In genomic region chr1:115643219-115643618, GRCh38 we compare ENCODE assay signal across 8 cellular contexts. TPM values are rescaled to one million over a fixed set of nuclear protein-coding genes. Genes with fewer than 3 reads are reported as not detected.
DNase-seq lines count a peak whose midpoint lies in the region; TF ChIP-seq lines count a peak whose summit lies in the region.

No MANE protein-coding gene starts in this region.

- no peak overlapping the region; the same call in 1 of the 2 replicates for H2AFZ ChIP-seq in Loucy (ENCODE audit: low read length)

- peaks cover 38% of the 10 kb centered on the region for H3K4me1 Mint-ChIP-seq in nephron progenitor cell

- TF ChIP-seq CTCF in C4-2B (conservative IDR thresholded peaks at IDR 0.05), result no peak
- TF ChIP-seq CTCF in Loucy (conservative IDR thresholded peaks at IDR 0.05; ENCODE audit: low read length), result no peak
- no peak for TF ChIP-seq CTCF in dorsolateral prefrontal cortex (IDR thresholded peaks at IDR 0.05 in 54 of 56, conservative IDR thresholded peaks at IDR 0.05 in 2 of 56; ENCODE audit: low read depth in 1 of 56, partially characterized antibody in 56 of 56)
- no peak for TF ChIP-seq CTCF in nephron progenitor cell (IDR thresholded peaks at IDR 0.05)
- no peak for TF ChIP-seq CTCF in adrenal gland (IDR thresholded peaks at IDR 0.05)

- H3K36me3 Mint-ChIP-seq in nephron progenitor cell (ENCODE audit: low read depth), result peaks cover 21% of the 10 kb centered on the region

- no peaks in the 10 kb centered on the region for H3K36me3 ChIP-seq in Loucy (ENCODE audit: insufficient read depth, low read length)
- H3K36me3 ChIP-seq in adrenal gland (replicated peaks in 1 of 2), result no peaks in the 10 kb centered on the region

- H3K4me3 ChIP-seq in Loucy (ENCODE audit: low read length, poor library complexity, severe bottlenecking) (peak overlapping the region; percentile 88), dorsolateral prefrontal cortex (peak overlapping the region in 44 of 59 donors; percentile 38 to 77 (median 66)), adrenal gland (peak overlapping the region in 1 of 4 donors; percentile 94)

- peaks cover 8% of the 10 kb centered on the region for H3K27me3 Mint-ChIP-seq in nephron progenitor cell (ENCODE audit: low read depth, poor library complexity)

- H3K4me1 ChIP-seq in Loucy (ENCODE audit: insufficient read depth, low read length, poor library complexity, severe bottlenecking) (peaks cover 53% of the 10 kb centered on the region), adrenal gland (replicated peaks in 1 of 2) (peaks cover 5 to 19% of the 10 kb centered on the region in 2 donors)

- H3K9me3 ChIP-seq in Loucy (ENCODE audit: insufficient read depth, low read depth, low read length) (no peaks in the 10 kb centered on the region; the same call in 1 of the 2 replicates), adrenal gland (replicated peaks in 1 of 3) (no peaks in the 10 kb centered on the region)

- H3K27me3 ChIP-seq in Loucy (ENCODE audit: insufficient read depth, low read length, poor library complexity, severe bottlenecking) (no peaks in the 10 kb centered on the region), dorsolateral prefrontal cortex (peaks cover 0 to 37% (median 0%) of the 10 kb centered on the region in 45 donors), adrenal gland (no peaks in the 10 kb centered on the region)

- H3K9me2 ChIP-seq in Loucy (replicated peaks; ENCODE audit: low read depth, low read length), result no peaks in the 10 kb centered on the region

- no peak for TF ChIP-seq POLR2A in adrenal gland (IDR thresholded peaks at IDR 0.05)

- DNase-seq in dorsolateral prefrontal cortex (no peak), nephron progenitor cell (no peak), GF-D8 (lab: John Stamatoyannopoulos, UW) (no peak), NCI-H2196 (lab: John Stamatoyannopoulos, UW; ENCODE audit: unreplicated experiment) (no peak), adrenal gland (no peak), KG1 (lab: John Stamatoyannopoulos, UW) (no peak)

- peak overlapping the region; percentile 86 for H3K9ac ChIP-seq in Loucy (ENCODE audit: low read depth, low read length, poor library complexity, severe bottlenecking)

- peak overlapping the region; percentile 89 for H3K4me3 Mint-ChIP-seq in nephron progenitor cell

- H3K4me2 ChIP-seq in Loucy (ENCODE audit: low read depth, low read length, poor library complexity, severe bottlenecking), result peak overlapping the region; percentile 98

- H3K79me2 ChIP-seq in Loucy (ENCODE audit: insufficient read depth, low read length), result peaks cover 54% of the 10 kb centered on the region

- H3K27ac Mint-ChIP-seq in nephron progenitor cell, result no peak overlapping the region

- H4K20me1 ChIP-seq in Loucy (ENCODE audit: insufficient read depth, low read length, poor library complexity, severe bottlenecking), result peaks cover 23% of the 10 kb centered on the region

- 57 to 64% (median 59%) methylated on average over 4 of the region's 4 CpGs for WGBS in adrenal gland, 4 donors

- intact Hi-C loops in dorsolateral prefrontal cortex (cut with DNase I), result no loop called here
- intact Hi-C loops in adrenal gland (cut with DNase I), result no loop called here

- 0 out of 2 replicates have a peak, but pooled peaks cover 5% of the 10 kb centered on the region for H3F3A ChIP-seq in Loucy (ENCODE audit: low read depth)

- H3K9me3 Mint-ChIP-seq in nephron progenitor cell, result peaks cover 34% of the 10 kb centered on the region

- H3K27ac ChIP-seq in C4-2B (peak overlapping the region; percentile 79; the same call in 1 of the 2 replicates), dorsolateral prefrontal cortex (no peak overlapping the region), adrenal gland (no peak overlapping the region)

RNA-seq across cellular contexts. Expression of gene VANGL1, which starts 1.4 kb away (rescaled TPM):
- total RNA-seq in dorsolateral prefrontal cortex, result 1 to 10 TPM in 113 of 120 experiments, under 1 TPM in 7; 0.59 to 4.4 (median 1.9) TPM
- total RNA-seq in adrenal gland, result 10 to 100 TPM; 10.1 to 19.1 (median 11.9) TPM
- polyA plus RNA-seq in adrenal gland, result 1 to 10 TPM; 2.0 to 9.9 (median 2.2) TPM
